In genomic region chr19:10227215-10227971, GRCh38 we compare ENCODE assay signal across 10 cellular contexts. TPM values are rescaled to one million over a fixed set of nuclear protein-coding genes. Genes with fewer than 3 reads are reported as not detected.
DNase-seq lines count a peak whose midpoint lies in the region; TF ChIP-seq lines count a peak whose summit lies in the region.
"Had no signal": no experiment of that assay in that cellular context is flagged by ENCODE, and none has a peak within 500 bp of the region (broad histone marks: within the 10 kb centered on the region; RNA-seq: fewer than 3 reads in every experiment).

No MANE protein-coding gene starts in this region.

- peak overlapping the region; percentile 95 for H3K4me2 ChIP-seq in OCI-LY7 (ENCODE audit: low read length)

- H3K36me3 Mint-ChIP-seq in neural crest cell (ENCODE audit: low read depth): peaks cover 5% of the 10 kb centered on the region
- H3K36me3 Mint-ChIP-seq in activated CD4-positive, alpha-beta memory T cell treated with anti-CD3 and anti-CD28 coated beads for 36 hours: peaks cover 8% of the 10 kb centered on the region

- peak overlapping the region; percentile 86 for H3K4me3 Mint-ChIP-seq in neural crest cell
- no peak overlapping the region for H3K4me3 Mint-ChIP-seq in activated CD4-positive, alpha-beta memory T cell treated with anti-CD3 and anti-CD28 coated beads for 36 hours

- peak overlapping the region; percentile 43 for H3K27ac Mint-ChIP-seq in neural crest cell (ENCODE audit: unreplicated experiment)
- H3K27ac Mint-ChIP-seq in activated CD4-positive, alpha-beta memory T cell treated with anti-CD3 and anti-CD28 coated beads for 36 hours: no peak overlapping the region

- intact Hi-C loops in OCI-LY7 (cut with micrococcal nuclease; ENCODE audit: unreplicated experiment): no loop called here
- intact Hi-C loops in activated CD4-positive, alpha-beta memory T cell treated with anti-CD3 and anti-CD28 coated beads for 36 hours (cut with micrococcal nuclease): no loop called here

- BruUV-seq in OCI-LY7 (replicated peaks; lab: Mats Ljungman, UMichigan): no TSS peak

- no peaks in the 10 kb centered on the region for H4K20me1 ChIP-seq in OCI-LY7 (ENCODE audit: insufficient read depth, low read length)

- H3K4me3 ChIP-seq in OCI-LY7 (ENCODE audit: low read depth, low read length, poor library complexity, severe bottlenecking) (peak overlapping the region; percentile 61), fibroblast of pulmonary artery (replicated peaks; ENCODE audit: low read depth, low read length) (peak overlapping the region; percentile 29)

- POLR2A ChIA-PET in OCI-LY7 (lab: Charles Lee): interaction anchor here (1.6 kb wide), 1 partner anchor 40 kb away, joined by 3 read pairs; no protein-coding TSS in a partner anchor
- POLR2A ChIA-PET in activated CD4-positive, alpha-beta memory T cell treated with anti-CD3 and anti-CD28 coated beads for 36 hours (lab: Charles Lee): no interaction called here

- H3K79me2 ChIP-seq in OCI-LY7 (ENCODE audit: insufficient read depth, low read depth, low read length): peaks cover 93% of the 10 kb centered on the region

- peaks cover 71% of the 10 kb centered on the region for H3K36me3 ChIP-seq in OCI-LY7 (ENCODE audit: insufficient read depth, low read length)

- DNase-seq in OCI-LY7 (ENCODE audit: low spot score) (no peak), fibroblast of pulmonary artery (ENCODE audit: low read depth) (peak; percentile 36), neural crest cell (ENCODE audit: low read depth, low spot score) (peak; percentile 60), T-helper 1 cell (no peak), NCI-H1436 (lab: John Stamatoyannopoulos, UW) (no peak), T-helper 9 cell (no peak)
- no peak for DNase-seq in activated CD4-positive, alpha-beta memory T cell treated with anti-CD3 and anti-CD28 coated beads for 36 hours
- DNase-seq: NCI-H345 had no signal

- H3K4me1 Mint-ChIP-seq in neural crest cell: peaks cover 20% of the 10 kb centered on the region
- H3K4me1 Mint-ChIP-seq in activated CD4-positive, alpha-beta memory T cell treated with anti-CD3 and anti-CD28 coated beads for 36 hours (ENCODE audit: low read depth): peaks cover 16% of the 10 kb centered on the region

- H3K9me3 Mint-ChIP-seq in neural crest cell: no peaks in the 10 kb centered on the region
- no peaks in the 10 kb centered on the region for H3K9me3 Mint-ChIP-seq in activated CD4-positive, alpha-beta memory T cell treated with anti-CD3 and anti-CD28 coated beads for 36 hours

- no peaks in the 10 kb centered on the region for H3K9me3 ChIP-seq in OCI-LY7 (ENCODE audit: low read length)

- TF ChIP-seq CTCF in 22Rv1 (IDR thresholded peaks at IDR 0.05) (peak; percentile 34), OCI-LY7 (conservative IDR thresholded peaks at IDR 0.05; ENCODE audit: low read length) (peak; percentile 74), fibroblast of pulmonary artery (IDR thresholded peaks at IDR 0.05; ENCODE audit: low read length, missing control alignments) (no peak), neural crest cell (conservative IDR thresholded peaks at IDR 0.05) (no peak)

- peaks cover 2% of the 10 kb centered on the region for H3K27me3 Mint-ChIP-seq in neural crest cell (ENCODE audit: low read depth)
- H3K27me3 Mint-ChIP-seq in activated CD4-positive, alpha-beta memory T cell treated with anti-CD3 and anti-CD28 coated beads for 36 hours: no peaks in the 10 kb centered on the region

- no peaks in the 10 kb centered on the region for H3K9me2 ChIP-seq in OCI-LY7 (ENCODE audit: insufficient read depth, low read length)

- H3K4me1 ChIP-seq in OCI-LY7 (ENCODE audit: insufficient read depth, low read length, poor library complexity, severe bottlenecking): peaks cover 82% of the 10 kb centered on the region

- no peak overlapping the region for H2AFZ ChIP-seq in OCI-LY7 (ENCODE audit: low read length)

- CTCF ChIA-PET in OCI-LY7 (lab: Charles Lee; ENCODE audit: unreplicated experiment): interaction anchor here (0.6 to 1.8 kb wide), 3 partner anchors 12 to 22 kb away, joined by 4 to 12 read pairs (median 6); no protein-coding TSS in a partner anchor
- CTCF ChIA-PET in activated CD4-positive, alpha-beta memory T cell treated with anti-CD3 and anti-CD28 coated beads for 36 hours (lab: Charles Lee): interaction anchor here (0.9 to 5.7 kb wide), 5 partner anchors 11 to 107 kb away, joined by 3 to 41 read pairs (median 6); partner anchors contain the start of gene MRPL4

- H3K27ac ChIP-seq in 22Rv1 (no peak overlapping the region), OCI-LY7 (ENCODE audit: low read depth, low read length, poor library complexity, severe bottlenecking) (peak overlapping the region; percentile 95)
- H3K27ac ChIP-seq: C4-2B had no signal

RNA-seq across cellular contexts. Expression of gene S1PR2, which starts 3.7 kb away (rescaled TPM):
- total RNA-seq in OCI-LY7 (2014; rRNA removed; shearing (Covaris generic)): 27.0 and 27.8 TPM in 2 replicates
- total RNA-seq in OCI-LY7 (2022) (51.6 and 64.5 TPM in 2 replicates), neural crest cell (24.8 and 26.3 TPM in 2 replicates)
- 1 to 10 TPM; 9.4 to 9.8 TPM for total RNA-seq in activated CD4-positive, alpha-beta memory T cell treated with anti-CD3 and anti-CD28 coated beads for 36 hours

RNA-seq across cellular contexts. Expression of gene MRPL4, which starts 24.6 kb away (rescaled TPM):
- 134 and 148 TPM in 2 replicates for total RNA-seq in OCI-LY7 (2014; rRNA removed; shearing (Covaris generic))
- total RNA-seq in OCI-LY7 (2022) (132 and 155 TPM in 2 replicates), neural crest cell (75.4 and 75.6 TPM in 2 replicates)
- 100 to 1,000 TPM; 106 to 115 TPM for total RNA-seq in activated CD4-positive, alpha-beta memory T cell treated with anti-CD3 and anti-CD28 coated beads for 36 hours

RNA-seq across cellular contexts. Expression of gene DNMT1, which starts 32.6 kb away (rescaled TPM):
- 329 and 365 TPM in 2 replicates for total RNA-seq in OCI-LY7 (2014; rRNA removed; shearing (Covaris generic))
- total RNA-seq in OCI-LY7 (2022) (680 and 699 TPM in 2 replicates), neural crest cell (288 and 333 TPM in 2 replicates)
- total RNA-seq in activated CD4-positive, alpha-beta memory T cell treated with anti-CD3 and anti-CD28 coated beads for 36 hours: 100 to 1,000 TPM; 356 to 357 TPM

RNA-seq across cellular contexts. Expression of gene ICAM1, which starts 43.5 kb away (rescaled TPM):
- total RNA-seq in OCI-LY7 (2014; rRNA removed; shearing (Covaris generic)): 12.0 and 15.8 TPM in 2 replicates
- total RNA-seq in OCI-LY7 (2022) (13.4 and 13.5 TPM in 2 replicates), neural crest cell (0.14 and 0.23 TPM in 2 replicates)
- total RNA-seq in activated CD4-positive, alpha-beta memory T cell treated with anti-CD3 and anti-CD28 coated beads for 36 hours: 10 to 100 TPM; 45.2 to 46.4 TPM

RNA-seq across cellular contexts. Expression of gene ICAM4, which starts 59.4 kb away (rescaled TPM):
- total RNA-seq in OCI-LY7 (2014; rRNA removed; shearing (Covaris generic)): not detected in 2 replicates
- 0.38 and 0.53 TPM in 2 replicates for total RNA-seq in OCI-LY7 (2022)
- not detected in 2 replicates for total RNA-seq in neural crest cell
- total RNA-seq in activated CD4-positive, alpha-beta memory T cell treated with anti-CD3 and anti-CD28 coated beads for 36 hours: under 1 TPM; 0.34 to 0.59 TPM

Comparison
In these comparisons a context has a peak if more than half of its experiments do, and no peak if none do; other contexts are left out.
1. CTCF ChIP-seq: peak in 22Rv1 (single experiment) and OCI-LY7 (single experiment); none in fibroblast of pulmonary artery (single experiment) and neural crest cell (single experiment).
2. DNase-seq: peak in fibroblast of pulmonary artery (single experiment) and neural crest cell (single experiment); none in OCI-LY7 (single experiment), T-helper 1 cell (0 of 5), NCI-H1436 (single experiment), T-helper 9 cell (single experiment) and activated CD4-positive, alpha-beta memory T cell treated with anti-CD3 and anti-CD28 coated beads for 36 hours (single experiment).